In the genomic region with DNA sequence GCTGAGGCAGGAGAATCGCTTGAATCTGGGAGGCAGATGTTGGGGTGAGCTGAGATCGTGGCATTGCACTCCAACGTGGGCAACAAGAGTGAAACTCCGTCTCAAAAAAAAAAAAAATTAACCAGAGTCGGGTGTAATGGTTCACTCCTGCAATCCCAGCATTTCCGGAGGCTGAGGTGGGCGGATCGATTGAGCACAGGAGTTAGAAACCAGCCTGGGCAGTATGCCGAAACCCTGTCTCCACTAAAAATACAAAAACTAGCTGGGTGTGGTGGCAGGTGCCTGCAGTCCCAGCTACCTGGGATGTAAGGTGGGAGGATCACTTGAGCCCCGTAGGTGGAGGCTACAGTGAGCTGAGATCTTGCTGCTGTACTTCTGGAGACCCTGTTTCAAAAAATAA, we compare ENCODE assay signal across 10 cellular contexts. TPM values are rescaled to one million over a fixed set of nuclear protein-coding genes. Genes with fewer than 3 reads are reported as not detected.
DNase-seq lines count a peak whose midpoint lies in the region; ATAC-seq, FAIRE-seq and TF ChIP-seq lines count a peak whose summit lies in the region.
"Had no signal": no experiment of that assay in that cellular context is flagged by ENCODE, and none has a peak within 500 bp of the region (broad histone marks: within the 10 kb centered on the region; RNA-seq: fewer than 3 reads in every experiment).

No MANE protein-coding gene starts in this region.

- peaks cover 41% of the 10 kb centered on the region for H3K79me2 ChIP-seq in keratinocyte (ENCODE audit: control insufficient read depth, insufficient read depth, low read length)

- peak overlapping the region; percentile 94 for H3K4me3 Mint-ChIP-seq in stimulated activated naive CD8-positive, alpha-beta T cell treated with anti-CD3 and anti-CD28 coated beads, Interleukin-15, Interleukin-2, amounts not matched to agents 100 ng/mL and 50 ng/mL, for 24 hours
- H3K4me3 Mint-ChIP-seq in activated T-helper 17 cell treated with anti-CD3 and anti-CD28 coated beads, Interleukin-2, amount 50 U/mL, for 72 hours: peak overlapping the region; percentile 98

- H3K4me3 ChIP-seq in keratinocyte (ENCODE audit: control insufficient read depth in 2 of 3, extremely low read depth in 1 of 3, insufficient read depth in 2 of 3, low read depth in 1 of 3, low read length in 3 of 3) (peak overlapping the region; percentile 80 to 93 (median 90)), lower leg skin (ENCODE audit: low read depth, poor library complexity, severe bottlenecking) (no peak overlapping the region)

- H3K4me1 Mint-ChIP-seq in stimulated activated naive CD8-positive, alpha-beta T cell treated with anti-CD3 and anti-CD28 coated beads, Interleukin-15, Interleukin-2, amounts not matched to agents 100 ng/mL and 50 ng/mL, for 24 hours (ENCODE audit: low read depth): peaks cover 47% of the 10 kb centered on the region
- H3K4me1 Mint-ChIP-seq in activated T-helper 17 cell treated with anti-CD3 and anti-CD28 coated beads, Interleukin-2, amount 50 U/mL, for 72 hours: peaks cover 15% of the 10 kb centered on the region

- intact Hi-C loops in lower leg skin (cut with DNase I; ENCODE audit: low total_unique reads): no loop called here

- no peak for TF ChIP-seq POLR2A in lower leg skin (IDR thresholded peaks at IDR 0.05)

- H3K27me3 ChIP-seq in keratinocyte (ENCODE audit: control insufficient read depth, extremely low read depth, insufficient read depth, low read length): no peaks in the 10 kb centered on the region

- H3K9ac ChIP-seq in keratinocyte (ENCODE audit: control insufficient read depth, extremely low read depth, insufficient read depth, low read length): peak overlapping the region; percentile 95

- no peak for TF ChIP-seq CTCF in keratinocyte (optimal IDR thresholded peaks at IDR 0.05 in 1 of 3, IDR thresholded peaks at IDR 0.05 in 1 of 3, conservative IDR thresholded peaks at IDR 0.05 in 1 of 3; ENCODE audit: extremely low read depth in 1 of 3, insufficient read depth in 2 of 3, low read length in 3 of 3)
- no peak for TF ChIP-seq CTCF in lower leg skin (IDR thresholded peaks at IDR 0.05)

- no peak for ATAC-seq in stimulated activated naive CD8-positive, alpha-beta T cell treated with anti-CD3 and anti-CD28 coated beads, Interleukin-15, Interleukin-2, amounts not matched to agents 100 U/mL and 50 U/mL, for 24 hours
- ATAC-seq in activated T-helper 17 cell treated with anti-CD3 and anti-CD28 coated beads, Interleukin-2, amount 50 U/mL, for 72 hours (replicated peaks): no peak

- H4K20me1 ChIP-seq in keratinocyte (ENCODE audit: control insufficient read depth, extremely low read depth, insufficient read depth, low read length): peaks cover 14% of the 10 kb centered on the region

- peak overlapping the region; percentile 94 for H3K4me2 ChIP-seq in keratinocyte (ENCODE audit: control insufficient read depth, extremely low read depth, insufficient read depth, low read depth, low read length)

- H3K27ac ChIP-seq in keratinocyte (ENCODE audit: control insufficient read depth, insufficient read depth, low read length): peak overlapping the region; percentile 94

- peaks cover 58% of the 10 kb centered on the region for H3K4me1 ChIP-seq in keratinocyte (ENCODE audit: control insufficient read depth, extremely low read depth, insufficient read depth, low read length)

- 53 to 61% methylated on average over 10 of the region's 10 CpGs for WGBS in lower leg skin, 2 donors

- H3K9me1 ChIP-seq in keratinocyte (ENCODE audit: control insufficient read depth, extremely low read depth, insufficient read depth, low read length): peaks cover 2% of the 10 kb centered on the region

- peaks cover 10 to 31% of the 10 kb centered on the region in 2 experiments for H3K36me3 ChIP-seq in keratinocyte (ENCODE audit: control insufficient read depth in 2 of 2, extremely low read depth in 1 of 2, insufficient read depth in 2 of 2, low read length in 2 of 2)

- no peaks in the 10 kb centered on the region for H3K9me3 ChIP-seq in keratinocyte (ENCODE audit: control insufficient read depth, low read depth, low read length)

- no peak for FAIRE-seq in keratinocyte (lab: Jason Lieb, UNC)

- no peaks in the 10 kb centered on the region for H3K9me3 Mint-ChIP-seq in stimulated activated naive CD8-positive, alpha-beta T cell treated with anti-CD3 and anti-CD28 coated beads, Interleukin-15, Interleukin-2, amounts not matched to agents 100 ng/mL and 50 ng/mL, for 24 hours
- no peaks in the 10 kb centered on the region for H3K9me3 Mint-ChIP-seq in activated T-helper 17 cell treated with anti-CD3 and anti-CD28 coated beads, Interleukin-2, amount 50 U/mL, for 72 hours

- dilution Hi-C loops in keratinocyte (cut with MboI; ENCODE audit: extremely low pct_ligation_motif_present, low sequenced_read_pairs): no loop called here

- peak overlapping the region; percentile 92 for H3K27ac Mint-ChIP-seq in stimulated activated naive CD8-positive, alpha-beta T cell treated with anti-CD3 and anti-CD28 coated beads, Interleukin-15, Interleukin-2, amounts not matched to agents 100 ng/mL and 50 ng/mL, for 24 hours
- H3K27ac Mint-ChIP-seq in activated T-helper 17 cell treated with anti-CD3 and anti-CD28 coated beads, Interleukin-2, amount 50 U/mL, for 72 hours: peak overlapping the region; percentile 97

- no peak for DNase-seq in stimulated activated naive CD8-positive, alpha-beta T cell treated with anti-CD3 and anti-CD28 coated beads, Interleukin-15, Interleukin-2, amounts not matched to agents 100 U/mL and 50 U/mL, for 24 hours
- DNase-seq in keratinocyte (ENCODE audit: low read depth, low spot score) (no peak), cerebellum (ENCODE audit: low spot score) (no peak), lower leg skin (ENCODE audit: low spot score in 2 of 2) (no peak), SKM-1 treated with dmso at 0.1 percent for 144 hours (lab: John Stamatoyannopoulos, UW; ENCODE audit: unreplicated experiment) (no peak)
- no peak for DNase-seq in activated CD8-positive, alpha-beta memory T cell treated with anti-CD3 and anti-CD28 coated beads, Interleukin-2, amount 50 U/mL, for 4 hours
- DNase-seq: activated CD4-positive, alpha-beta T cell treated with anti-CD3 and anti-CD28 coated beads for 1 hour; DMS153 had no signal

- peaks cover 33% of the 10 kb centered on the region for H3K36me3 Mint-ChIP-seq in stimulated activated naive CD8-positive, alpha-beta T cell treated with anti-CD3 and anti-CD28 coated beads, Interleukin-15, Interleukin-2, amounts not matched to agents 100 ng/mL and 50 ng/mL, for 24 hours (ENCODE audit: low read depth)
- peaks cover 59% of the 10 kb centered on the region for H3K36me3 Mint-ChIP-seq in activated T-helper 17 cell treated with anti-CD3 and anti-CD28 coated beads, Interleukin-2, amount 50 U/mL, for 72 hours (ENCODE audit: low read depth)

- no peaks in the 10 kb centered on the region for H3K27me3 Mint-ChIP-seq in stimulated activated naive CD8-positive, alpha-beta T cell treated with anti-CD3 and anti-CD28 coated beads, Interleukin-15, Interleukin-2, amounts not matched to agents 100 ng/mL and 50 ng/mL, for 24 hours
- no peaks in the 10 kb centered on the region for H3K27me3 Mint-ChIP-seq in activated T-helper 17 cell treated with anti-CD3 and anti-CD28 coated beads, Interleukin-2, amount 50 U/mL, for 72 hours

- no peak overlapping the region for H2AFZ ChIP-seq in keratinocyte (ENCODE audit: control insufficient read depth, low read length)

RNA-seq across cellular contexts. Expression of gene RANGAP1, which starts 1.5 kb away (rescaled TPM):
- total RNA-seq in activated T-helper 17 cell treated with anti-CD3 and anti-CD28 coated beads, Interleukin-2, amount 50 U/mL, for 72 hours: 100 to 1,000 TPM in 1 of 2 donors, 10 to 100 TPM in 1; 81.6 to 166 TPM
- 85.9 to 119 TPM (median 108 TPM) in 3 replicates for polyA plus RNA-seq in keratinocyte
- 142 TPM for polyA plus RNA-seq in keratinocyte (2011; ENCODE audit: low read depth)
- 83.4 and 129 TPM in 2 replicates for polyA plus RNA-seq in keratinocyte (2011; cell fraction: cytosol; rRNA removed)
- 185 and 218 TPM in 2 replicates for polyA plus RNA-seq in keratinocyte (2011; cell fraction: nucleus; rRNA removed)
- polyA plus RNA-seq in keratinocyte (2012; ENCODE audit: low replicate concordance): 103 and 136 TPM in 2 replicates
- 120 to 206 TPM (median 128 TPM) in 3 replicates for polyA minus RNA-seq in keratinocyte
- 165 TPM for polyA minus RNA-seq in keratinocyte (2011; cell fraction: cytosol; rRNA and poly(A)+ RNA removed)
- polyA minus RNA-seq in keratinocyte (2011; cell fraction: nucleus; rRNA and poly(A)+ RNA removed): 87.8 and 92.2 TPM in 2 replicates
- total RNA-seq in cerebellum: 27.9 TPM
- total RNA-seq in lower leg skin: 100 to 1,000 TPM; 119 to 150 (median 121) TPM

RNA-seq across cellular contexts. Expression of gene ZC3H7B, which starts 16.9 kb away (rescaled TPM):
- total RNA-seq in activated T-helper 17 cell treated with anti-CD3 and anti-CD28 coated beads, Interleukin-2, amount 50 U/mL, for 72 hours: 10 to 100 TPM; 28.3 to 48.6 TPM
- 24.2 to 31.9 TPM (median 25.5 TPM) in 3 replicates for polyA plus RNA-seq in keratinocyte
- polyA plus RNA-seq in keratinocyte (2011; ENCODE audit: low read depth): 5.5 TPM
- polyA plus RNA-seq in keratinocyte (2011; cell fraction: cytosol; rRNA removed): 20.5 and 38.5 TPM in 2 replicates
- 42.2 and 55.8 TPM in 2 replicates for polyA plus RNA-seq in keratinocyte (2011; cell fraction: nucleus; rRNA removed)
- polyA plus RNA-seq in keratinocyte (2012; ENCODE audit: low replicate concordance): 10.8 and 54.5 TPM in 2 replicates
- polyA minus RNA-seq in keratinocyte: 28.1 to 79.3 TPM (median 30.3 TPM) in 3 replicates
- 43.7 TPM for polyA minus RNA-seq in keratinocyte (2011; cell fraction: cytosol; rRNA and poly(A)+ RNA removed)
- 25.4 and 27.8 TPM in 2 replicates for polyA minus RNA-seq in keratinocyte (2011; cell fraction: nucleus; rRNA and poly(A)+ RNA removed)
- total RNA-seq in cerebellum: 53.9 TPM
- 10 to 100 TPM; 19.9 to 39.9 (median 31.2) TPM for total RNA-seq in lower leg skin

RNA-seq across cellular contexts. Expression of gene CHADL, which starts 43.7 kb away (rescaled TPM):
- under 1 TPM; 0.41 to 0.50 TPM for total RNA-seq in activated T-helper 17 cell treated with anti-CD3 and anti-CD28 coated beads, Interleukin-2, amount 50 U/mL, for 72 hours
- polyA plus RNA-seq in keratinocyte: 0.16 to 0.26 TPM (median 0.26 TPM) in 3 replicates
- polyA plus RNA-seq in keratinocyte (2011; ENCODE audit: low read depth): 0.27 TPM
- polyA plus RNA-seq in keratinocyte (2011; cell fraction: cytosol; rRNA removed): 0.07 and 0.27 TPM in 2 replicates
- 0.31 and 0.32 TPM in 2 replicates for polyA plus RNA-seq in keratinocyte (2011; cell fraction: nucleus; rRNA removed)
- polyA plus RNA-seq in keratinocyte (2012; ENCODE audit: low replicate concordance): 0.11 and 0.18 TPM in 2 replicates
- 0.10 to 0.66 TPM (median 0.13 TPM) in 3 replicates for polyA minus RNA-seq in keratinocyte
- polyA minus RNA-seq in keratinocyte (2011; cell fraction: cytosol; rRNA and poly(A)+ RNA removed): not detected
- polyA minus RNA-seq in keratinocyte (2011; cell fraction: nucleus; rRNA and poly(A)+ RNA removed): 0.42 and 0.85 TPM in 2 replicates
- total RNA-seq in cerebellum (2.4 TPM), lower leg skin (10 to 100 TPM; 10.5 to 16.3 (median 11.5) TPM)
